ENCODE assay signal across 19 cellular contexts in the genomic region with DNA sequence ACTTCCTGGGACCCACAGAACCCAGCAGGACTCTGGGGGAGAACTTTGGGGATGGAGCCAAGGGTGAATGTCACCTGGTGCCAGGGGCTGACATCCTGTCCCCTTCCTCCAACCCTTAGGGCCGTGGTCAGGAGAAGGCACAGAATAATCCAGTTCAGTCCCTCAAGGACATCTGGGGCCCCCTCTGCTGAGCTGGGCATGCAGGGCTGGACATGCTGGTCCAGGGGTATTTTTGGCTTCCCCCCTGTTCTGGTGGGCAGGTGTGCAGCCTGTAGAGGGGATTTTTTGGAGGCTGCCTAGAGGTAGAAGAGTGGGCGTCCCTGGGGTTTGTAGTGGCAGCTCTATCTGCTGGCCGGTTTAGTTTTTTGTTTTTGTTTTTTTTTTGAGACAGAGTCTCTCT. TPM values are rescaled to one million over a fixed set of nuclear protein-coding genes. Genes with fewer than 3 reads are reported as not detected.
"Had no signal": no experiment of that assay in that cellular context is flagged by ENCODE, and none has a peak within 500 bp of the region (broad histone marks: within the 10 kb centered on the region; RNA-seq: fewer than 3 reads in every experiment).

No MANE protein-coding gene starts in this region.

- H3K36me3 ChIP-seq: gastrocnemius medialis, neutrophil, thoracic aorta, transverse colon had no signal

- H3K27me3 ChIP-seq: gastrocnemius medialis, transverse colon had no signal

- DNase-seq: effector memory CD4-positive, alpha-beta T cell; gastrocnemius medialis; left colon; left ventricle myocardium superior; mesendoderm; naive thymus-derived CD4-positive, alpha-beta T cell; stimulated activated CD4-positive, alpha-beta T cell treated with anti-CD3 and anti-CD28 coated beads, Interleukin-15, amount 100 ng/mL, for 24 hours; stimulated activated CD4-positive, alpha-beta T cell treated with anti-CD3 and anti-CD28 coated beads, Interleukin-1b, Interleukin-23, amount 100 ng/mL, for 48 hours; stimulated activated CD4-positive, alpha-beta T cell treated with anti-CD3 and anti-CD28 coated beads, Interleukin-4, amount 100 ng/mL, for 24 hours; stimulated activated naive B cell treated with anti-CD40 and anti-IgM and Interleukin-4, amounts not matched to agents 10 μg/mL and 1 μg/mL and 100 μg/mL, for 72 hours; stimulated activated naive CD8-positive, alpha-beta T cell treated with anti-CD3 and anti-CD28 coated beads, Interleukin-15, amount 100 ng/mL, for 72 hours; transverse colon had no signal

- H3K27me3 Mint-ChIP-seq: stimulated activated naive CD8-positive, alpha-beta T cell treated with anti-CD3 and anti-CD28 coated beads, Interleukin-15, amount 100 ng/mL, for 72 hours had no signal

- H3K9me3 Mint-ChIP-seq: naive thymus-derived CD4-positive, alpha-beta T cell; stimulated activated naive B cell treated with anti-CD40 and anti-IgM and Interleukin-4, amounts not matched to agents 10 μg/mL and 1 μg/mL and 100 μg/mL, for 72 hours; stimulated activated naive CD8-positive, alpha-beta T cell treated with anti-CD3 and anti-CD28 coated beads, Interleukin-15, amount 100 ng/mL, for 72 hours had no signal

- ATAC-seq: esophagus mucosa; gastrocnemius medialis; left colon; left ventricle myocardium superior; naive thymus-derived CD4-positive, alpha-beta T cell; right cardiac atrium; stimulated activated naive B cell treated with anti-CD40 and anti-IgM and Interleukin-4, amounts not matched to agents 10 μg/mL and 1 μg/mL and 100 μg/mL, for 72 hours; stimulated activated naive CD8-positive, alpha-beta T cell treated with anti-CD3 and anti-CD28 coated beads, Interleukin-15, amount 100 ng/mL, for 72 hours had no signal

- H3K36me3 Mint-ChIP-seq: naive thymus-derived CD4-positive, alpha-beta T cell had no signal

- H3K4me3 ChIP-seq: coronary artery, gastrocnemius medialis, thoracic aorta, transverse colon had no signal

- H3K27ac ChIP-seq: coronary artery, gastrocnemius medialis, neutrophil, thoracic aorta, transverse colon had no signal

- H3K4me3 Mint-ChIP-seq: naive thymus-derived CD4-positive, alpha-beta T cell; stimulated activated naive B cell treated with anti-CD40 and anti-IgM and Interleukin-4, amounts not matched to agents 10 μg/mL and 1 μg/mL and 100 μg/mL, for 72 hours; stimulated activated naive CD8-positive, alpha-beta T cell treated with anti-CD3 and anti-CD28 coated beads, Interleukin-15, amount 100 ng/mL, for 72 hours had no signal

- H3K9me3 ChIP-seq: gastrocnemius medialis, neutrophil, thoracic aorta, transverse colon had no signal

- H3K27ac Mint-ChIP-seq: stimulated activated naive B cell treated with anti-CD40 and anti-IgM and Interleukin-4, amounts not matched to agents 10 μg/mL and 1 μg/mL and 100 μg/mL, for 72 hours had no signal

RNA-seq across cellular contexts. Expression of gene RNU1-2, which starts 22.6 kb away (rescaled TPM):
- total RNA-seq: fibroblast of villous mesenchyme had no signal
- polyA plus RNA-seq: naive thymus-derived CD4-positive, alpha-beta T cell; neural cell; right cardiac atrium had no signal
